8 cellular contexts compared by ENCODE assay signal in the genomic region with DNA sequence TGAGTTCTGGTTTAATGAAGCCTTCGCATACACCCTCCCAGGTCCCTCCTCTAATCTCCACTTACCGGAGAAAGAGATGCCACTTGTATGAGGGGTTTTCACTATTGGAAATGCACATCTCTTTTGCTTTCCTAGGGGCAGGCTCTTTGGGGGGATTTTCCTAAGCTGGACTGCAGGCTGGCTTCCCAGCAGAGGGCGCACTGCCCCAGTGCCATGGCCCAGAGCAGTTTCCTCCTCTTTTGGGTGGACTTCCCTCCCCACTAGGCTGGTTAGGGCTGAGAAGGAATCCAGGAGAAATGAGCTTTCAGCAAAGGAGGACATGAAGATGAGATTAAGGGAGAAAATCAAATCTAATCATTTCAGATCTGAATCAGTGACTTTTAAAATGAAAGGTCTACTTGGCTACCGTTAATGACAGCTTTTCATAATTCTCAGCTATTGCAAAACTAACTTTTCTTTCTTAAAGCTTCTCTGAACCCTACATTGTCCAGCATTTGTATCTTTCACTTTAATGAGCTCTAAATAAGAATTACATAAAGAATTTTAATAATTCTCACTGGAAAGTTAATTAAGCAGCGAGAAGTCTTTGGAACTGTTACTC.
DNase-seq lines count a peak whose midpoint lies in the region; ATAC-seq and TF ChIP-seq lines count a peak whose summit lies in the region.

No MANE protein-coding gene starts in this region.

- H3K9me3 Mint-ChIP-seq in activated naive CD4-positive, alpha-beta T cell treated with anti-CD3 and anti-CD28 coated beads for 36 hours: no peaks in the 10 kb centered on the region
- peaks cover 0 to 3% (median 0%) of the 10 kb centered on the region in 5 experiments for H3K9me3 Mint-ChIP-seq in brain
- no peaks in the 10 kb centered on the region for H3K9me3 Mint-ChIP-seq in CD4-positive, alpha-beta T cell

- DNase-seq in activated naive CD4-positive, alpha-beta T cell treated with anti-CD3 and anti-CD28 coated beads for 36 hours: peak; percentile 27
- no peak for DNase-seq in activated naive CD4-positive, alpha-beta T cell treated with Interleukin-2 at 50 U/mL for 16 hours
- DNase-seq in HEK293T (ENCODE audit: extremely low spot score): peak; percentile 66
- DNase-seq in NCI-H69 (lab: John Stamatoyannopoulos, UW): peak; percentile 44
- DNase-seq in lower lobe of right lung: peak; percentile 52
- no peak for DNase-seq in CD4-positive, alpha-beta T cell
- no peak for DNase-seq in NCI-H187 (lab: John Stamatoyannopoulos, UW)

- no peaks in the 10 kb centered on the region for H3K36me3 ChIP-seq in lower lobe of right lung

- no peak overlapping the region for H3K4me3 ChIP-seq in lower lobe of right lung

- POLR2A ChIA-PET in HEK293T (lab: Yijun Ruan, JAX): no interaction called here
- POLR2A ChIA-PET in CD4-positive, alpha-beta T cell (lab: Charles Lee): no interaction called here

- no peaks in the 10 kb centered on the region for H3K36me3 Mint-ChIP-seq in activated naive CD4-positive, alpha-beta T cell treated with anti-CD3 and anti-CD28 coated beads for 36 hours (ENCODE audit: low read depth)
- H3K36me3 Mint-ChIP-seq in brain: no peaks in the 10 kb centered on the region
- H3K36me3 Mint-ChIP-seq in CD4-positive, alpha-beta T cell (ENCODE audit: low read depth): no peaks in the 10 kb centered on the region

- H3K27ac Mint-ChIP-seq in activated naive CD4-positive, alpha-beta T cell treated with anti-CD3 and anti-CD28 coated beads for 36 hours: no peak overlapping the region
- peak overlapping the region in 1 of 5 experiments; percentile 46 for H3K27ac Mint-ChIP-seq in brain
- no peak overlapping the region for H3K27ac Mint-ChIP-seq in CD4-positive, alpha-beta T cell

- no peaks in the 10 kb centered on the region for H3K4me1 ChIP-seq in lower lobe of right lung

- H3K4me1 Mint-ChIP-seq in activated naive CD4-positive, alpha-beta T cell treated with anti-CD3 and anti-CD28 coated beads for 36 hours (ENCODE audit: low read depth): no peaks in the 10 kb centered on the region
- peaks cover 26% of the 10 kb centered on the region for H3K4me1 Mint-ChIP-seq in brain
- no peaks in the 10 kb centered on the region for H3K4me1 Mint-ChIP-seq in CD4-positive, alpha-beta T cell (ENCODE audit: low read depth)

- H3K27ac ChIP-seq in lower lobe of right lung: no peak overlapping the region
- H3K27ac ChIP-seq in CD4-positive, alpha-beta T cell (ENCODE audit: low read depth, low read length): no peak overlapping the region

- peak; percentile 65 to 67 for ATAC-seq in lower lobe of right lung
- ATAC-seq in CD4-positive, alpha-beta T cell (ENCODE audit: poor library complexity): no peak

- H3K4me3 Mint-ChIP-seq in activated naive CD4-positive, alpha-beta T cell treated with anti-CD3 and anti-CD28 coated beads for 36 hours: no peak overlapping the region
- H3K4me3 Mint-ChIP-seq in brain: no peak overlapping the region
- H3K4me3 Mint-ChIP-seq in CD4-positive, alpha-beta T cell: no peak overlapping the region

- H3K9me3 ChIP-seq in lower lobe of right lung: no peaks in the 10 kb centered on the region
- H3K9me3 ChIP-seq in CD4-positive, alpha-beta T cell (ENCODE audit: control insufficient read depth, low read length): no peaks in the 10 kb centered on the region

- CTCF ChIA-PET in activated naive CD4-positive, alpha-beta T cell treated with anti-CD3 and anti-CD28 coated beads for 36 hours (lab: Charles Lee): interaction anchor here (0.5 to 2.6 kb wide), 5 partner anchors 15 to 1550 kb away, joined by 3 to 8 read pairs (median 3); no protein-coding TSS in a partner anchor
- CTCF ChIA-PET in HEK293T (lab: Yijun Ruan, JAX): interaction anchor here (0.6 to 2.0 kb wide), 15 partner anchors 10 to 1556 kb away, joined by 3 to 8 read pairs (median 3); no protein-coding TSS in a partner anchor
- CTCF ChIA-PET in CD4-positive, alpha-beta T cell (lab: Charles Lee): interaction anchor here (1.2 kb wide), 1 partner anchor 27 kb away, joined by 3 read pairs; no protein-coding TSS in a partner anchor

- no peaks in the 10 kb centered on the region for H3K27me3 ChIP-seq in lower lobe of right lung (ENCODE audit: low read depth)
- H3K27me3 ChIP-seq in CD4-positive, alpha-beta T cell (ENCODE audit: control insufficient read depth, insufficient read depth, low read length): no peaks in the 10 kb centered on the region

- TF ChIP-seq CTCF in brain (conservative IDR thresholded peaks at IDR 0.05) (peak; percentile 65 to 85), lower lobe of right lung (IDR thresholded peaks at IDR 0.05) (peak; percentile 73)
- no peak for TF ChIP-seq CTCF in CD4-positive, alpha-beta T cell (IDR thresholded peaks at IDR 0.05)

- intact Hi-C loops in activated naive CD4-positive, alpha-beta T cell treated with anti-CD3 and anti-CD28 coated beads for 36 hours (cut with micrococcal nuclease): loop anchor here (1.0 to 10.0 kb wide), 3 partner anchors 157 to 1530 kb away; a partner anchor contains a TSS
- intact Hi-C loops in lower lobe of right lung (cut with DNase I): no loop called here
- intact Hi-C loops in CD4-positive, alpha-beta T cell (cut with DNase I, micrococcal nuclease): loop anchor here (10.0 kb wide), 3 partner anchors 1130 to 1560 kb away; a partner anchor contains a TSS

- peaks cover 2% of the 10 kb centered on the region for H3K27me3 Mint-ChIP-seq in activated naive CD4-positive, alpha-beta T cell treated with anti-CD3 and anti-CD28 coated beads for 36 hours (ENCODE audit: low read depth)
- peaks cover 4% of the 10 kb centered on the region for H3K27me3 Mint-ChIP-seq in brain
- no peaks in the 10 kb centered on the region for H3K27me3 Mint-ChIP-seq in CD4-positive, alpha-beta T cell

TF ChIP-seq in HEK293T, 16 proteins besides CTCF, POLR2A, EP300 and RAD21:
- no peak for TF ChIP-seq NFRKB (IDR thresholded peaks at IDR 0.05)
- no peak for TF ChIP-seq CTBP1 (IDR thresholded peaks at IDR 0.05; ENCODE audit: borderline replicate concordance)
- no peak for TF ChIP-seq FOXK2 (IDR thresholded peaks at IDR 0.05)
- TF ChIP-seq HDGF (IDR thresholded peaks at IDR 0.05; ENCODE audit: borderline replicate concordance): no peak
- TF ChIP-seq ARNT (IDR thresholded peaks at IDR 0.05): no peak
- no peak for TF ChIP-seq FOXA1 (IDR thresholded peaks at IDR 0.05)
- no peak for TF ChIP-seq SP1 (IDR thresholded peaks at IDR 0.05)
- no peak for TF ChIP-seq LEF1 (IDR thresholded peaks at IDR 0.05; ENCODE audit: borderline replicate concordance)
TF ChIP-seq in HEK293T: peak in this region for 0.

Comparison
In these comparisons a context has a peak if more than half of its experiments do, and no peak if none do; other contexts are left out.
1. DNase-seq: peak in activated naive CD4-positive, alpha-beta T cell treated with anti-CD3 and anti-CD28 coated beads for 36 hours (single experiment), HEK293T (single experiment), NCI-H69 (single experiment) and lower lobe of right lung (single experiment); none in activated naive CD4-positive, alpha-beta T cell treated with Interleukin-2 at 50 U/mL for 16 hours (single experiment), CD4-positive, alpha-beta T cell (0 of 10) and NCI-H187 (0 of 2).